9 cellular contexts compared by ENCODE assay signal in the genomic region with DNA sequence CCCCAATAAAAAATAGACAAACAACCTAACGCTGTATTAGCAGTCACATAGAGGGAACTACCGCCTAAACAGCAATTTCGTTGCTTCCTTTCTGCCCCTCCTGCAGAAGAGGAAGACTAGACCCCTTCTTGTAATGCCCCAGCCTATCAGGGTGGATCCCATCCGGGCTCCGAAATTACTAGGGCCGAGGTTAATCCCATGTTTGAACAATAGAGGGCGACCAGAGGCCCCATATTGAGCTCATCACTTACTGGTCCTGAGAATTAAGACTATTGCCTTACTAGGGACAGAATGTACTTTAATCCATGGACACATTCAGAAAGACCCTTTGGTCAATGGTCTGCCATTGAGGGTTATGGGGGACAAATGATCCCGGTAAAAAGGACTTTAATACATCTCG. TPM values are rescaled to one million over a fixed set of nuclear protein-coding genes. Genes with fewer than 3 reads are reported as not detected.
DNase-seq lines count a peak whose midpoint lies in the region; ATAC-seq and TF ChIP-seq lines count a peak whose summit lies in the region.
"Had no signal": no experiment of that assay in that cellular context is flagged by ENCODE, and none has a peak within 500 bp of the region (broad histone marks: within the 10 kb centered on the region; RNA-seq: fewer than 3 reads in every experiment).

No MANE protein-coding gene starts in this region.

- no peaks in the 10 kb centered on the region for H3K27me3 ChIP-seq in suprapubic skin

- ATAC-seq in GM19351 (IDR thresholded peaks at IDR 0.05; ENCODE audit: unreplicated experiment) (peak; percentile 75), GM21390 (IDR thresholded peaks at IDR 0.05; ENCODE audit: unreplicated experiment) (no peak)

- WGBS in suprapubic skin, result 15% methylated on average over 9 of the region's 9 CpGs

- no peaks in the 10 kb centered on the region for H3K4me1 ChIP-seq in suprapubic skin

- H3K9me3 Mint-ChIP-seq in mesothelial cell of epicardium, result peaks cover 12% of the 10 kb centered on the region

- no peaks in the 10 kb centered on the region for H3K9me3 ChIP-seq in suprapubic skin

- H3K4me1 Mint-ChIP-seq in mesothelial cell of epicardium, result no peaks in the 10 kb centered on the region

- H3K27ac ChIP-seq in C4-2B, result no peak overlapping the region
- H3K27ac ChIP-seq in suprapubic skin, result no peak overlapping the region

- DNase-seq in NCI-H1694 treated with DMSO at 0.1 percent for 48 hours (lab: John Stamatoyannopoulos, UW), result peak; percentile 3
- DNase-seq in activated CD4-positive, alpha-beta T cell treated with anti-CD3 and anti-CD28 coated beads, Interleukin-2, amount 50 U/mL, for 1 hour, result peak; percentile 35
- peak; percentile 2 for DNase-seq in effector CD8-positive, alpha-beta T cell (lab: John Stamatoyannopoulos, UW)
- DNase-seq in mesothelial cell of epicardium (ENCODE audit: low spot score in 2 of 2, unreplicated experiment in 2 of 2), result peak in 1 of 2 experiments; percentile 39
- DNase-seq in suprapubic skin (ENCODE audit: low spot score in 2 of 2), result no peak

- TF ChIP-seq CTCF in C4-2B (conservative IDR thresholded peaks at IDR 0.05) (peak; percentile 74), mesothelial cell of epicardium (IDR thresholded peaks at IDR 0.05; ENCODE audit: unreplicated experiment) (peak; percentile 45), suprapubic skin (IDR thresholded peaks at IDR 0.05) (peak; percentile 28 to 46)

- H3K36me3 ChIP-seq in suprapubic skin, result no peaks in the 10 kb centered on the region

- no peak for TF ChIP-seq EP300 in suprapubic skin (IDR thresholded peaks at IDR 0.05)

- no peak overlapping the region for H3K4me3 Mint-ChIP-seq in mesothelial cell of epicardium

- H3K27me3 Mint-ChIP-seq in mesothelial cell of epicardium (ENCODE audit: low read depth), result no peaks in the 10 kb centered on the region

- H3K27ac Mint-ChIP-seq in mesothelial cell of epicardium, result no peak overlapping the region

- H3K4me3 ChIP-seq in suprapubic skin, result no peak overlapping the region

- no peak for TF ChIP-seq POLR2A in suprapubic skin (IDR thresholded peaks at IDR 0.05)

- H3K36me3 Mint-ChIP-seq in mesothelial cell of epicardium, result no peaks in the 10 kb centered on the region

RNA-seq across cellular contexts. Expression of a gene that starts 11.8 kb away (rescaled TPM):
- total RNA-seq in mesothelial cell of epicardium (5.3 to 6.6 TPM (median 5.8 TPM) in 3 replicates), suprapubic skin (1 to 10 TPM; 2.0 to 9.8 (median 3.6) TPM)

RNA-seq across cellular contexts. Expression of a gene that starts 47.2 kb away (rescaled TPM):
- total RNA-seq in mesothelial cell of epicardium, result not detected in 3 replicates
- not detected for total RNA-seq in suprapubic skin
- total RNA-seq: skeletal muscle tissue had no signal

Comparison
In these comparisons a context has a peak if more than half of its experiments do, and no peak if none do; other contexts are left out.
1. DNase-seq: peak in NCI-H1694 treated with DMSO at 0.1 percent for 48 hours (single experiment), activated CD4-positive, alpha-beta T cell treated with anti-CD3 and anti-CD28 coated beads, Interleukin-2, amount 50 U/mL, for 1 hour (single experiment) and effector CD8-positive, alpha-beta T cell (single experiment); none in suprapubic skin (0 of 2).
2. Peak in every context shown above with its lines, with median percentiles within 50 percentile points of each other: CTCF ChIP-seq.